In genomic region chr22:49799431-49800075, GRCh38 we compare ENCODE assay signal across 19 cellular contexts. TPM values are rescaled to one million over a fixed set of nuclear protein-coding genes. Genes with fewer than 3 reads are reported as not detected.
DNase-seq lines count a peak whose midpoint lies in the region; ATAC-seq and TF ChIP-seq lines count a peak whose summit lies in the region.
"Had no signal": no experiment of that assay in that cellular context is flagged by ENCODE, and none has a peak within 500 bp of the region (broad histone marks: within the 10 kb centered on the region; RNA-seq: fewer than 3 reads in every experiment).

No MANE protein-coding gene starts in this region.

- no peaks in the 10 kb centered on the region for H3K9me3 Mint-ChIP-seq in endodermal cell
- H3K9me3 Mint-ChIP-seq: CD8-positive, alpha-beta T cell; H9 had no signal

- peak overlapping the region; percentile 48 for H3K27ac Mint-ChIP-seq in endodermal cell

- in situ Hi-C loops in G401 (cut with HindIII; ENCODE audit: low sequenced_read_pairs): loop anchor here (25.0 kb wide), 1 partner anchor 113 kb away; the partner anchor contains the start of genes ALG12 and CRELD2

- no peak for TF ChIP-seq CTCF in endodermal cell (conservative IDR thresholded peaks at IDR 0.05)

- H3K4me3 Mint-ChIP-seq in endodermal cell: no peak overlapping the region
- H3K4me3 Mint-ChIP-seq: CD8-positive, alpha-beta T cell; H9 had no signal

- peak overlapping the region; percentile 13 for H3K4ac ChIP-seq in trophoblast cell (ENCODE audit: low read depth, low read length)

- H3K18ac ChIP-seq in trophoblast cell (ENCODE audit: low read length): no peak overlapping the region

- no peaks in the 10 kb centered on the region for H3K9me3 ChIP-seq in SJCRH30 (replicated peaks)
- H3K9me3 ChIP-seq in endodermal cell (ENCODE audit: control insufficient read depth, low read length): no peaks in the 10 kb centered on the region
- H3K9me3 ChIP-seq in trophoblast cell (ENCODE audit: insufficient read depth, low read depth, low read length): no peaks in the 10 kb centered on the region
- H3K9me3 ChIP-seq: BLaER1 treated with 17β-estradiol and CSF1 and Interleukin-3, amounts not matched to agents 10 nM and 100 nM had no signal

- H3K4me1 Mint-ChIP-seq in endodermal cell: no peaks in the 10 kb centered on the region

- no peak for ATAC-seq in HG02623 (IDR thresholded peaks at IDR 0.05; ENCODE audit: unreplicated experiment)
- ATAC-seq: CD8-positive, alpha-beta T cell had no signal

- H2AFZ ChIP-seq in trophoblast cell (ENCODE audit: insufficient read depth, low read length, poor library complexity): no peak overlapping the region

- H3K4me3 ChIP-seq in SJCRH30 (no peak overlapping the region), endodermal cell (ENCODE audit: low read length) (no peak overlapping the region), trophoblast cell (ENCODE audit: low read depth, low read length) (no peak overlapping the region)
- H3K4me3 ChIP-seq: BLaER1 treated with 17β-estradiol and CSF1 and Interleukin-3, amounts not matched to agents 10 nM and 100 nM had no signal

- H3K23ac ChIP-seq in trophoblast cell (ENCODE audit: low read length): no peak overlapping the region

- peaks cover 80% of the 10 kb centered on the region for H3K36me3 ChIP-seq in SJCRH30
- peaks cover 47% of the 10 kb centered on the region for H3K36me3 ChIP-seq in endodermal cell (ENCODE audit: control insufficient read depth, insufficient read depth, low read length)
- H3K36me3 ChIP-seq in trophoblast cell (ENCODE audit: control insufficient read depth in 1 of 2, insufficient read depth in 2 of 2, low read length in 2 of 2): peaks cover 79 to 80% of the 10 kb centered on the region in 2 experiments

- H3K27ac ChIP-seq in SJCRH30: peak overlapping the region; percentile 37; the same call in 1 of the 2 replicates
- no peak overlapping the region for H3K27ac ChIP-seq in endodermal cell (ENCODE audit: low read depth, low read length)
- H3K27ac ChIP-seq in trophoblast cell (ENCODE audit: low read depth, low read length): no peak overlapping the region
- H3K27ac ChIP-seq: BLaER1 treated with 17β-estradiol and CSF1 and Interleukin-3, amounts not matched to agents 10 nM and 100 nM had no signal

- H3K27me3 ChIP-seq in SJCRH30 (no peaks in the 10 kb centered on the region), endodermal cell (ENCODE audit: control insufficient read depth, insufficient read depth, low read length, poor library complexity, severe bottlenecking) (no peaks in the 10 kb centered on the region), trophoblast cell (ENCODE audit: insufficient read depth, low read length) (no peaks in the 10 kb centered on the region)
- H3K27me3 ChIP-seq: BLaER1 treated with 17β-estradiol and CSF1 and Interleukin-3, amounts not matched to agents 10 nM and 100 nM had no signal

- no peak overlapping the region for H2BK12ac ChIP-seq in trophoblast cell (ENCODE audit: low read length)

- no peak overlapping the region for H3K4me2 ChIP-seq in trophoblast cell (ENCODE audit: low read length)
- H3K4me2 ChIP-seq: BLaER1 treated with 17β-estradiol and CSF1 and Interleukin-3, amounts not matched to agents 10 nM and 100 nM had no signal

- peaks cover 73% of the 10 kb centered on the region for H3K36me3 Mint-ChIP-seq in endodermal cell (ENCODE audit: low read depth)

- no peak overlapping the region for H4K91ac ChIP-seq in trophoblast cell (ENCODE audit: low read depth, low read length)

- H3K4me1 ChIP-seq in SJCRH30: peaks cover 17% of the 10 kb centered on the region
- H3K4me1 ChIP-seq in endodermal cell (ENCODE audit: control insufficient read depth, insufficient read depth, low read length): peaks cover 4% of the 10 kb centered on the region
- no peaks in the 10 kb centered on the region for H3K4me1 ChIP-seq in trophoblast cell (ENCODE audit: control insufficient read depth in 1 of 2, insufficient read depth in 2 of 2, low read length in 2 of 2)

- H2BK5ac ChIP-seq in trophoblast cell (ENCODE audit: low read depth, low read length, poor library complexity): no peak overlapping the region

- no peak overlapping the region for H3K14ac ChIP-seq in trophoblast cell (ENCODE audit: low read length)

- H3K79me2 ChIP-seq in trophoblast cell (ENCODE audit: control insufficient read depth, insufficient read depth, low read length, poor library complexity): peaks cover 10% of the 10 kb centered on the region

- H3K27me3 Mint-ChIP-seq in endodermal cell (ENCODE audit: insufficient read depth): no peaks in the 10 kb centered on the region

- H3K9ac ChIP-seq in endodermal cell (ENCODE audit: extremely low read depth, low read length, poor library complexity, severe bottlenecking) (no peak overlapping the region), trophoblast cell (ENCODE audit: low read length) (no peak overlapping the region)

- WGBS in endodermal cell (ENCODE audit: insufficient coverage in 1 of 2, insufficient read length in 1 of 2), 2 experiments: 93 to 96% methylated on average over 11 to 18 of the region's 18 CpGs
- WGBS in trophoblast cell (ENCODE audit: extremely low coverage, insufficient coverage, insufficient read length): no CpG with 5 or more reads among the region's 18 CpGs

- no peak overlapping the region for H4K8ac ChIP-seq in trophoblast cell (ENCODE audit: low read depth, low read length)

- H2BK120ac ChIP-seq in trophoblast cell (ENCODE audit: insufficient read depth, low read length, poor library complexity): no peak overlapping the region

- H4K12ac ChIP-seq in trophoblast cell (ENCODE audit: low read depth, low read length): no peak overlapping the region

- no peaks in the 10 kb centered on the region for H3K79me1 ChIP-seq in trophoblast cell (ENCODE audit: low read length)

- DNase-seq in G401 (ENCODE audit: low spot score) (peak; percentile 76), SJCRH30 (peak in 1 of 2 experiments; percentile 43), endodermal cell (no peak), trophoblast cell (no peak), NCI-H82 (lab: John Stamatoyannopoulos, UW) (no peak), DMS 273 treated with DMSO at 0.1 percent for 48 hours (lab: John Stamatoyannopoulos, UW) (no peak), COLO668 (lab: John Stamatoyannopoulos, UW; ENCODE audit: unreplicated experiment) (no peak)
- DNase-seq: H9; MM.1S; NCI-H1092; NCI-H146; NCI-H2081; NCI-H2171 treated with DMSO at 0.1 percent for 48 hours; NCI-H446 treated with DMSO at 0.1 percent for 48 hours; NCI-H69; NK-92 treated with Interleukin-12 subunit alpha and Interleukin-12 subunit beta, amount 100 ng/mL, for 24 hours had no signal

- H2AK5ac ChIP-seq in trophoblast cell (ENCODE audit: low read length): no peak overlapping the region

RNA-seq across cellular contexts. Expression of gene BRD1, which starts 28.1 kb away (rescaled TPM):
- total RNA-seq in G401 (2014; rRNA removed; shearing (Covaris generic)): 19.3 and 27.5 TPM in 2 replicates
- total RNA-seq in SJCRH30 (2014; rRNA removed; shearing (Covaris generic)): 41.0 and 44.7 TPM in 2 replicates
- total RNA-seq in endodermal cell: 10 to 100 TPM; 49.5 to 54.9 TPM
- polyA plus RNA-seq in endodermal cell (2013, experiment 1 of 2): 39.8 TPM
- 36.7 TPM for polyA plus RNA-seq in endodermal cell (2013, experiment 2 of 2)
- polyA plus RNA-seq in trophoblast cell (2013): 18.7 and 19.7 TPM in 2 replicates

RNA-seq across cellular contexts. Expression of gene ZBED4, which starts 54.1 kb away (rescaled TPM):
- 10.0 and 12.8 TPM in 2 replicates for total RNA-seq in G401 (2014; rRNA removed; shearing (Covaris generic))
- 48.7 and 53.2 TPM in 2 replicates for total RNA-seq in SJCRH30 (2014; rRNA removed; shearing (Covaris generic))
- total RNA-seq in endodermal cell: 10 to 100 TPM; 22.0 to 26.6 TPM
- polyA plus RNA-seq in endodermal cell (2013, experiment 1 of 2): 31.2 TPM
- 29.0 TPM for polyA plus RNA-seq in endodermal cell (2013, experiment 2 of 2)
- polyA plus RNA-seq in trophoblast cell (2013): 16.0 and 16.8 TPM in 2 replicates
